In the genomic region with DNA sequence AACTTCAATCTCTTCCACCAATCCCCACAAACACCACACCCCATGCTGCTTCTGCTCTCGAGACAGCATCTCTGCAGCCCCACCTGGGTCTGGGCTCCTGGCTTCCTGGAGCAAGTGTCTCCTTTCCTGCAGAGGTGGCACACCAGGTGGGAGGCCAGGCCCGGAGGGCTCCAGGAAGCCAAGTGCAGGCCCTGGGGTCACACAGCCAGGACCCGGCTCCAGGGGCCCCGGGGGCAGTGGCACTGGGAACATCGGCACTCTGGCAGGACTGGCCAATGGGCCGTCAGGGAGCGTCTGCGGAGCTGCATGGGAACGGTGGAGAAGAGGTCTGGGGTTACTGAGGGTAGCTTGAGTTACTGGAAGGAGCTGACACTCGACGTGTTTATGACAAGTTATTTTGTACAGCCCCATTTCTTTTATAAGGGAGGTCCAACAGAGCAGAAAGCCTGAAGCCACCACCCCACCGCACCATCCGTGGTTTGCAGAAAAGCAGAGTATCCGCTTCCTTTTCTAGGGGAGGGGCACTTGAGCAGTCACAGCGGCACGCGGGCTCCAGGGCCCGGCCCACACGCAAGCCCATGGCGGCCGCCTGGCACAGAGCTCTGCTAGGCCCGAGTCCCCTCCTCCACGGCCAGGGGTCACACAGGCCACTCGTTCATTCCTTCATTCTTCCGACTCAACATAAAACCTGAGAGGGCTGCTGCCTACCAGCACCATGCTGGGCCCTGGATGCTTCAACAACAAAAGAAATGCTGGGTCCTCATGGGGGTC, we compare ENCODE assay signal across 1 cellular context.
TF ChIP-seq lines count a peak whose summit lies in the region.

No MANE protein-coding gene starts in this region.

TF ChIP-seq in H1, 55 proteins besides CTCF, POLR2A, EP300 and RAD21:
- TF ChIP-seq EGR1 (IDR thresholded peaks at IDR 0.05; ENCODE audit: borderline replicate concordance, low read depth, low read length) (no peak), NANOG (IDR thresholded peaks at IDR 0.05; ENCODE audit: insufficient read depth, low read depth, low read length, poor library complexity, severe bottlenecking) (no peak), HDAC6 (IDR thresholded peaks at IDR 0.05; ENCODE audit: low read depth, low read length) (no peak), CHD1 (IDR thresholded peaks at IDR 0.05; ENCODE audit: low read depth, low read length) (no peak)
